In genomic region chr5:149452665-149453617, GRCh38 we compare ENCODE assay signal across 1 cellular context.
TF ChIP-seq lines count a peak whose summit lies in the region.

No MANE protein-coding gene starts in this region.

TF ChIP-seq in K562, 482 proteins besides CTCF, POLR2A, EP300 and RAD21 (continued from another document and continues in another):
- TF ChIP-seq ZNF444 (CRISPR knock-in tag; IDR thresholded peaks at IDR 0.05), result no peak
- TF ChIP-seq KLF10 (CRISPR knock-in tag; IDR thresholded peaks at IDR 0.05), result no peak
- TF ChIP-seq, protein P1, sequence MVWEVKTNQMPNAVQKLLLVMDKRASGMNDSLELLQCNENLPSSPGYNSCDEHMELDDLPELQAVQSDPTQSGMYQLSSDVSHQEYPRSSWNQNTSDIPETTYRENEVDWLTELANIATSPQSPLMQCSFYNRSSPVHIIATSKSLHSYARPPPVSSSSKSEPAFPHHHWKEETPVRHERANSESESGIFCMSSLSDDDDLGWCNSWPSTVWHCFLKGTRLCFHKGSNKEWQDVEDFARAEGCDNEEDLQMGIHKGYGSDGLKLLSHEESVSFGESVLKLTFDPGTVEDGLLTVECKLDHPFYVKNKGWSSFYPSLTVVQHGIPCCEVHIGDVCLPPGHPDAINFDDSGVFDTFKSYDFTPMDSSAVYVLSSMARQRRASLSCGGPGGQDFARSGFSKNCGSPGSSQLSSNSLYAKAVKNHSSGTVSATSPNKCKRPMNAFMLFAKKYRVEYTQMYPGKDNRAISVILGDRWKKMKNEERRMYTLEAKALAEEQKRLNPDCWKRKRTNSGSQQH (CRISPR knock-in tag; IDR thresholded peaks at IDR 0.05), result no peak
- 0 out of 2 replicates have a peak, but pooled peaks have one; percentile 14 for TF ChIP-seq TOE1 (IDR thresholded peaks at IDR 0.05; ENCODE audit: borderline replicate concordance)
- TF ChIP-seq TOE1 (CRISPR knock-in tag; IDR thresholded peaks at IDR 0.05; ENCODE audit: borderline replicate concordance, low read depth), result no peak
- no peak for TF ChIP-seq ZNF324 (CRISPR knock-in tag; IDR thresholded peaks at IDR 0.05)
- no peak for TF ChIP-seq ZNF512 (tag; IDR thresholded peaks at IDR 0.05)
- no peak for TF ChIP-seq KHSRP (IDR thresholded peaks at IDR 0.05)
- TF ChIP-seq, protein P2, sequence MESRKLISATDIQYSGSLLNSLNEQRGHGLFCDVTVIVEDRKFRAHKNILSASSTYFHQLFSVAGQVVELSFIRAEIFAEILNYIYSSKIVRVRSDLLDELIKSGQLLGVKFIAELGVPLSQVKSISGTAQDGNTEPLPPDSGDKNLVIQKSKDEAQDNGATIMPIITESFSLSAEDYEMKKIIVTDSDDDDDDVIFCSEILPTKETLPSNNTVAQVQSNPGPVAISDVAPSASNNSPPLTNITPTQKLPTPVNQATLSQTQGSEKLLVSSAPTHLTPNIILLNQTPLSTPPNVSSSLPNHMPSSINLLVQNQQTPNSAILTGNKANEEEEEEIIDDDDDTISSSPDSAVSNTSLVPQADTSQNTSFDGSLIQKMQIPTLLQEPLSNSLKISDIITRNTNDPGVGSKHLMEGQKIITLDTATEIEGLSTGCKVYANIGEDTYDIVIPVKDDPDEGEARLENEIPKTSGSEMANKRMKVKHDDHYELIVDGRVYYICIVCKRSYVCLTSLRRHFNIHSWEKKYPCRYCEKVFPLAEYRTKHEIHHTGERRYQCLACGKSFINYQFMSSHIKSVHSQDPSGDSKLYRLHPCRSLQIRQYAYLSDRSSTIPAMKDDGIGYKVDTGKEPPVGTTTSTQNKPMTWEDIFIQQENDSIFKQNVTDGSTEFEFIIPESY (CRISPR knock-in tag; IDR thresholded peaks at IDR 0.05), result no peak
- peak; percentile 30; the same call in 1 of the 2 replicates for TF ChIP-seq MAFK (IDR thresholded peaks at IDR 0.05; ENCODE audit: low read length)
- TF ChIP-seq ATF2 (CRISPR knock-in tag; IDR thresholded peaks at IDR 0.05), result no peak
- TF ChIP-seq ZFPM2 (CRISPR knock-in tag; IDR thresholded peaks at IDR 0.05), result no peak
- TF ChIP-seq HDGF (IDR thresholded peaks at IDR 0.05), result no peak
- peak; percentile 58 for TF ChIP-seq ADNP (tag; IDR thresholded peaks at IDR 0.05)
- TF ChIP-seq NFE2L1 (tag; IDR thresholded peaks at IDR 0.05; ENCODE audit: borderline replicate concordance, low read depth), result no peak; the same call in 1 of the 2 replicates
- TF ChIP-seq, protein P3, sequence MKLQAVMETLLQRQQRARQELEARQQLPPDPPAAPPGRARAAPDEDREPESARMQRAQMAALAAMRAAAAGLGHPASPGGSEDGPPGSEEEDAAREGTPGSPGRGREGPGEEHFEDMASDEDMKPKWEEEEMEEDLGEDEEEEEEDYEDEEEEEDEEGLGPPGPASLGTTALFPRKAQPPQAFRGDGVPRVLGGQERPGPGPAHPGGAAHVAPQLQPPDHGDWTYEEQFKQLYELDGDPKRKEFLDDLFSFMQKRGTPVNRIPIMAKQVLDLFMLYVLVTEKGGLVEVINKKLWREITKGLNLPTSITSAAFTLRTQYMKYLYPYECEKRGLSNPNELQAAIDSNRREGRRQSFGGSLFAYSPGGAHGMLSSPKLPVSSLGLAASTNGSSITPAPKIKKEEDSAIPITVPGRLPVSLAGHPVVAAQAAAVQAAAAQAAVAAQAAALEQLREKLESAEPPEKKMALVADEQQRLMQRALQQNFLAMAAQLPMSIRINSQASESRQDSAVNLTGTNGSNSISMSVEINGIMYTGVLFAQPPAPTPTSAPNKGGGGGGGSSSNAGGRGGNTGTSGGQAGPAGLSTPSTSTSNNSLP (IDR thresholded peaks at IDR 0.05; ENCODE audit: borderline replicate concordance, low read depth, low read length), result no peak
- no peak for TF ChIP-seq PKNOX1 (IDR thresholded peaks at IDR 0.05)
- TF ChIP-seq ATF1 (CRISPR knock-in tag; IDR thresholded peaks at IDR 0.05), result no peak
- TF ChIP-seq ATF1 (tag; IDR thresholded peaks at IDR 0.05), result peak; percentile 73; the same call in 1 of the 2 replicates
- TF ChIP-seq EGR1 (conservative IDR thresholded peaks at IDR 0.05), result no peak
- 0 out of 4 replicates have a peak, but pooled peaks of 1 of the 2 experiments have one; percentile 11 for TF ChIP-seq ARNT (IDR thresholded peaks at IDR 0.05)
- no peak for TF ChIP-seq ZFP30 (CRISPR knock-in tag; IDR thresholded peaks at IDR 0.05; ENCODE audit: borderline replicate concordance)
- no peak for TF ChIP-seq ILF3 (IDR thresholded peaks at IDR 0.05; ENCODE audit: borderline replicate concordance)
- no peak for TF ChIP-seq HMGN3 (IDR thresholded peaks at IDR 0.05; ENCODE audit: borderline replicate concordance, extremely low read depth, insufficient read length, low read depth, low read length)
- TF ChIP-seq ZNF280B (CRISPR knock-in tag; IDR thresholded peaks at IDR 0.05), result no peak
- TF ChIP-seq, protein P4, sequence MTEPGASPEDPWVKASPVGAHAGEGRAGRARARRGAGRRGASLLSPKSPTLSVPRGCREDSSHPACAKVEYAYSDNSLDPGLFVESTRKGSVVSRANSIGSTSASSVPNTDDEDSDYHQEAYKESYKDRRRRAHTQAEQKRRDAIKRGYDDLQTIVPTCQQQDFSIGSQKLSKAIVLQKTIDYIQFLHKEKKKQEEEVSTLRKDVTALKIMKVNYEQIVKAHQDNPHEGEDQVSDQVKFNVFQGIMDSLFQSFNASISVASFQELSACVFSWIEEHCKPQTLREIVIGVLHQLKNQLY (CRISPR knock-in tag; conservative IDR thresholded peaks at IDR 0.05), result no peak
- TF ChIP-seq MEIS2 (IDR thresholded peaks at IDR 0.05; ENCODE audit: partially characterized antibody), result no peak
- no peak for TF ChIP-seq E2F8 (IDR thresholded peaks at IDR 0.05; ENCODE audit: low read depth, partially characterized antibody)
- no peak for TF ChIP-seq ZNF384 (IDR thresholded peaks at IDR 0.05; ENCODE audit: low read depth, low read length)
- TF ChIP-seq NR2C2 (CRISPR knock-in tag; IDR thresholded peaks at IDR 0.05), result no peak
- no peak for TF ChIP-seq NR2C2 (tag; IDR thresholded peaks at IDR 0.05)
- TF ChIP-seq EHMT2 (IDR thresholded peaks at IDR 0.05), result 0 out of 2 replicates have a peak, but pooled peaks have one; percentile 4
- no peak for TF ChIP-seq XRCC3 (IDR thresholded peaks at IDR 0.05)
- TF ChIP-seq GMEB1 (CRISPR knock-in tag; IDR thresholded peaks at IDR 0.05), result no peak
- no peak for TF ChIP-seq ZNF253 (CRISPR knock-in tag; conservative IDR thresholded peaks at IDR 0.05)
- TF ChIP-seq ZNF75A (CRISPR knock-in tag; IDR thresholded peaks at IDR 0.05), result no peak
- TF ChIP-seq, protein P5, sequence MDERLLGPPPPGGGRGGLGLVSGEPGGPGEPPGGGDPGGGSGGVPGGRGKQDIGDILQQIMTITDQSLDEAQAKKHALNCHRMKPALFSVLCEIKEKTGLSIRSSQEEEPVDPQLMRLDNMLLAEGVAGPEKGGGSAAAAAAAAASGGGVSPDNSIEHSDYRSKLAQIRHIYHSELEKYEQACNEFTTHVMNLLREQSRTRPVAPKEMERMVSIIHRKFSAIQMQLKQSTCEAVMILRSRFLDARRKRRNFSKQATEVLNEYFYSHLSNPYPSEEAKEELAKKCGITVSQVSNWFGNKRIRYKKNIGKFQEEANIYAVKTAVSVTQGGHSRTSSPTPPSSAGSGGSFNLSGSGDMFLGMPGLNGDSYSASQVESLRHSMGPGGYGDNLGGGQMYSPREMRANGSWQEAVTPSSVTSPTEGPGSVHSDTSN (CRISPR knock-in tag; IDR thresholded peaks at IDR 0.05; ENCODE audit: low read depth), result no peak
- TF ChIP-seq, protein P5 (tag; conservative IDR thresholded peaks at IDR 0.05; ENCODE audit: low read depth), result 0 out of 2 replicates have a peak, but pooled peaks have one; percentile 6
- TF ChIP-seq HMG20A (CRISPR knock-in tag; conservative IDR thresholded peaks at IDR 0.05), result no peak
- peak; percentile 41 for TF ChIP-seq SMARCA5 (IDR thresholded peaks at IDR 0.05)
- no peak for TF ChIP-seq NFE2 (IDR thresholded peaks at IDR 0.05; ENCODE audit: low read depth)
- no peak for TF ChIP-seq ZNF347 (CRISPR knock-in tag; IDR thresholded peaks at IDR 0.05; ENCODE audit: low read depth)
